Comparison of ENCODE assay signal across 13 cellular contexts in the genomic region with DNA sequence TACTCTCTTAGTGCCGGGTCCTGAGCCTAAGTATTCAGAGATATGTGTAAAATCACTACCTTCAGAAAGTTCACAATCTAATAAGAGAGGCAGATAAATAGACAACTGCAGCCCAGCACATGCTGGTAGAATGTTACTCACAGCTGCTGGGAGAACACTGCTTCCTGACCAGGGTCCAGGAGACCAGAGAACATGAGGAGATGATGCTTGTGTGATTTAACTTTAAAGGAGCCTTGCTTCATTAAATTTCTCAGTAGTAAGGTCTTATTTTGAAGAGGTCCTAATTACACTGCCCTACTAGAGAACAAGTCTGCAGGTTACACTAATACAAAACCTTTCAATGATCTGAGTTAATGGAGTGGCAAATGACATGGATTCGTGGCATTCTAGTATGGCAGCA.
DNase-seq lines count a peak whose midpoint lies in the region; ATAC-seq and TF ChIP-seq lines count a peak whose summit lies in the region.
"Had no signal": no experiment of that assay in that cellular context is flagged by ENCODE, and none has a peak within 500 bp of the region (broad histone marks: within the 10 kb centered on the region; RNA-seq: fewer than 3 reads in every experiment).

No MANE protein-coding gene starts in this region.

- H3K27ac ChIP-seq in ovary: peak overlapping the region in 1 of 2 donors; percentile 30
- H3K27ac ChIP-seq: epithelial cell of prostate, heart left ventricle had no signal

- no peak for TF ChIP-seq EP300 in ovary (IDR thresholded peaks at IDR 0.05)

- H3K4me3 ChIP-seq in ovary: no peak overlapping the region
- H3K4me3 ChIP-seq: heart left ventricle had no signal

- TF ChIP-seq CTCF in ovary (IDR thresholded peaks at IDR 0.05): no peak

- DNase-seq in A172 (ENCODE audit: low spot score) (peak; percentile 10), EH (ENCODE audit: low read depth) (peak; percentile 45), LHCN-M2 (ENCODE audit: low read depth) (peak; percentile 52), ovary (no peak), NCI-H2196 (lab: John Stamatoyannopoulos, UW; ENCODE audit: unreplicated experiment) (no peak), KG1 (lab: John Stamatoyannopoulos, UW) (no peak)
- no peak for DNase-seq in activated naive CD8-positive, alpha-beta T cell treated with anti-CD3 and anti-CD28 coated beads, Interleukin-2, amount 50 U/mL, for 24 hours
- DNase-seq: H9; heart left ventricle; retina; stimulated activated naive CD4-positive, alpha-beta T cell had no signal

- peaks cover 4% of the 10 kb centered on the region for H3K27me3 Mint-ChIP-seq in activated naive CD8-positive, alpha-beta T cell treated with anti-CD3 and anti-CD28 coated beads, Interleukin-2, amount 50 U/mL, for 24 hours

- H3K4me1 ChIP-seq in ovary (ENCODE audit: insufficient read depth): peaks cover 9% of the 10 kb centered on the region

- 34 to 43% (median 37%) methylated on average over 2 of the region's 2 CpGs for WGBS in ovary, 3 donors

- H3K36me3 ChIP-seq in ovary: no peaks in the 10 kb centered on the region
- H3K36me3 ChIP-seq: heart left ventricle had no signal

- intact Hi-C loops in ovary (cut with DNase I): no loop called here

- H3K27me3 ChIP-seq in ovary: no peaks in the 10 kb centered on the region
- H3K27me3 ChIP-seq: heart left ventricle had no signal

- H3K9me3 ChIP-seq in ovary: no peaks in the 10 kb centered on the region
- H3K9me3 ChIP-seq: heart left ventricle had no signal

- peaks cover 79% of the 10 kb centered on the region for H3K4me1 Mint-ChIP-seq in activated naive CD8-positive, alpha-beta T cell treated with anti-CD3 and anti-CD28 coated beads, Interleukin-2, amount 50 U/mL, for 24 hours

- H3K27ac Mint-ChIP-seq in activated naive CD8-positive, alpha-beta T cell treated with anti-CD3 and anti-CD28 coated beads, Interleukin-2, amount 50 U/mL, for 24 hours: peak overlapping the region; percentile 67
- H3K27ac Mint-ChIP-seq: H9 had no signal

- ATAC-seq in activated naive CD8-positive, alpha-beta T cell treated with anti-CD3 and anti-CD28 coated beads, Interleukin-2, amount 50 U/mL, for 24 hours: no peak
- no peak for ATAC-seq in GM21619 (IDR thresholded peaks at IDR 0.05; ENCODE audit: unreplicated experiment)

- no peak overlapping the region for H3K4me3 Mint-ChIP-seq in activated naive CD8-positive, alpha-beta T cell treated with anti-CD3 and anti-CD28 coated beads, Interleukin-2, amount 50 U/mL, for 24 hours
- H3K4me3 Mint-ChIP-seq: H9 had no signal

- H3K36me3 Mint-ChIP-seq in activated naive CD8-positive, alpha-beta T cell treated with anti-CD3 and anti-CD28 coated beads, Interleukin-2, amount 50 U/mL, for 24 hours (ENCODE audit: low read depth): peaks cover 8% of the 10 kb centered on the region

- H3K9me3 Mint-ChIP-seq in activated naive CD8-positive, alpha-beta T cell treated with anti-CD3 and anti-CD28 coated beads, Interleukin-2, amount 50 U/mL, for 24 hours: peaks cover 24% of the 10 kb centered on the region
- H3K9me3 Mint-ChIP-seq: H9 had no signal

- TF ChIP-seq POLR2A in ovary (IDR thresholded peaks at IDR 0.05): no peak

Comparison
In these comparisons a context has a peak if more than half of its experiments do, and no peak if none do; other contexts are left out.
1. DNase-seq: peak in A172 (single experiment), EH (single experiment) and LHCN-M2 (single experiment); none in activated naive CD8-positive, alpha-beta T cell treated with anti-CD3 and anti-CD28 coated beads, Interleukin-2, amount 50 U/mL, for 24 hours (single experiment), ovary (0 of 5), NCI-H2196 (single experiment) and KG1 (single experiment).